1 cellular context compared by ENCODE assay signal in the genomic region with DNA sequence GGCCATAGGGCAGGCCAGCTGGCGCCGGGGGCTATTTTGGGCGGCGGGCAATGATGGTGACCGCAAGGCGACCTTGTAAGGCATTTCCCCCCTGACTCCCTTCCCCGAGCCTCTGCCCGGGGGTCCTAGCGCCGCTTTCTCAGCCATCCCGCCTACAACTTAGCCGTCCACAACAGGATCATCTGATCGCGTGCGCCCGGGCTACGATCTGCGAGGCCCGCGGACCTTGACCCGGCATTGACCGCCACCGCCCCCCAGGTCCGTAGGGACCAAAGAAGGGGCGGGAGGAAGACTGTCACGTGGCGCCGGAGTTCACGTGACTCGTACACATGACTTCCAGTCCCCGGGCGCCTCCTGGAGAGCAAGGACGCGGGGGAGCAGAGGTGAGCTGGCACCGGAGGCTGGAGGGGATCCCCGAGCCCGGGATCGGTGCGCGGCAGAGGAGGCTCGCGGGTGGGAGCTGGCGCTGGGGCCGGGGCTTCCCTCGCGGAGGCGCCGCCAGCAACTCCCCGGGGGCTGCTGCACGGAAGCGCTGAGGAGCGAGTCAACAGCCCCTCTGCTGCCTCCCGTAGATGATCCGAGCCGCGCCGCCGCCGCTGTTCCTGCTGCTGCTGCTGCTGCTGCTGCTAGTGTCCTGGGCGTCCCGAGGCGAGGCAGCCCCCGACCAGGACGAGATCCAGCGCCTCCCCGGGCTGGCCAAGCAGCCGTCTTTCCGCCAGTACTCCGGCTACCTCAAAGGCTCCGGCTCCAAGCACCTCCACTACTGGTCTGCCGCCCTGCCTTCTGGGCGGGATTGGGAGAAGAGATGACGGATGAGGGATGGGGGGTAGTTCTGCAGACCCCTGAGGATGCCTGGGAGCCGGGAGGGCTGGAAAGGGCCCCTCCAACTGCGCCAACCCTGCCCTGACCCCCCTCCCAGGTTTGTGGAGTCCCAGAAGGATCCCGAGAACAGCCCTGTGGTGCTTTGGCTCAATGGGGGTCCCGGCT.
TF ChIP-seq lines count a peak whose summit lies in the region.

A gene (plus strand): TSS at position 339 of the 987 bp plus-strand sequence. CDS start 234 bp downstream, at position 573.
A gene with protein sequence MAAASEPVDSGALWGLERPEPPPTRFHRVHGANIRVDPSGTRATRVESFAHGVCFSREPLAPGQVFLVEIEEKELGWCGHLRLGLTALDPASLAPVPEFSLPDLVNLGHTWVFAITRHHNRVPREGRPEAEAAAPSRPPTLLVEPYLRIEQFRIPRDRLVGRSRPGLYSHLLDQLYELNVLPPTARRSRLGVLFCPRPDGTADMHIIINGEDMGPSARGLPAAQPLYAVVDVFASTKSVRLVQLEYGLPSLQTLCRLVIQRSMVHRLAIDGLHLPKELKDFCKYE (minus strand): TSS at position 212 of the 987 bp plus-strand sequence. CDS start 217 bp downstream, outside the sequence.

TF ChIP-seq in HepG2, 621 proteins besides CTCF, POLR2A, EP300 and RAD21 (continued from another document and continues in another):
- TF ChIP-seq, protein P1, sequence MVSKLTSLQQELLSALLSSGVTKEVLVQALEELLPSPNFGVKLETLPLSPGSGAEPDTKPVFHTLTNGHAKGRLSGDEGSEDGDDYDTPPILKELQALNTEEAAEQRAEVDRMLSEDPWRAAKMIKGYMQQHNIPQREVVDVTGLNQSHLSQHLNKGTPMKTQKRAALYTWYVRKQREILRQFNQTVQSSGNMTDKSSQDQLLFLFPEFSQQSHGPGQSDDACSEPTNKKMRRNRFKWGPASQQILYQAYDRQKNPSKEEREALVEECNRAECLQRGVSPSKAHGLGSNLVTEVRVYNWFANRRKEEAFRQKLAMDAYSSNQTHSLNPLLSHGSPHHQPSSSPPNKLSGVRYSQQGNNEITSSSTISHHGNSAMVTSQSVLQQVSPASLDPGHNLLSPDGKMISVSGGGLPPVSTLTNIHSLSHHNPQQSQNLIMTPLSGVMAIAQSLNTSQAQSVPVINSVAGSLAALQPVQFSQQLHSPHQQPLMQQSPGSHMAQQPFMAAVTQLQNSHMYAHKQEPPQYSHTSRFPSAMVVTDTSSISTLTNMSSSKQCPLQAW (CRISPR knock-in tag; IDR thresholded peaks at IDR 0.05), result peak; percentile 99
- TF ChIP-seq AHR (CRISPR knock-in tag; IDR thresholded peaks at IDR 0.05), result peak; percentile 100
- TF ChIP-seq, protein P2, sequence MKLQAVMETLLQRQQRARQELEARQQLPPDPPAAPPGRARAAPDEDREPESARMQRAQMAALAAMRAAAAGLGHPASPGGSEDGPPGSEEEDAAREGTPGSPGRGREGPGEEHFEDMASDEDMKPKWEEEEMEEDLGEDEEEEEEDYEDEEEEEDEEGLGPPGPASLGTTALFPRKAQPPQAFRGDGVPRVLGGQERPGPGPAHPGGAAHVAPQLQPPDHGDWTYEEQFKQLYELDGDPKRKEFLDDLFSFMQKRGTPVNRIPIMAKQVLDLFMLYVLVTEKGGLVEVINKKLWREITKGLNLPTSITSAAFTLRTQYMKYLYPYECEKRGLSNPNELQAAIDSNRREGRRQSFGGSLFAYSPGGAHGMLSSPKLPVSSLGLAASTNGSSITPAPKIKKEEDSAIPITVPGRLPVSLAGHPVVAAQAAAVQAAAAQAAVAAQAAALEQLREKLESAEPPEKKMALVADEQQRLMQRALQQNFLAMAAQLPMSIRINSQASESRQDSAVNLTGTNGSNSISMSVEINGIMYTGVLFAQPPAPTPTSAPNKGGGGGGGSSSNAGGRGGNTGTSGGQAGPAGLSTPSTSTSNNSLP (IDR thresholded peaks at IDR 0.05; ENCODE audit: low read depth, low read length), result peak; percentile 71; the same call in 1 of the 2 replicates
- TF ChIP-seq, protein P3, sequence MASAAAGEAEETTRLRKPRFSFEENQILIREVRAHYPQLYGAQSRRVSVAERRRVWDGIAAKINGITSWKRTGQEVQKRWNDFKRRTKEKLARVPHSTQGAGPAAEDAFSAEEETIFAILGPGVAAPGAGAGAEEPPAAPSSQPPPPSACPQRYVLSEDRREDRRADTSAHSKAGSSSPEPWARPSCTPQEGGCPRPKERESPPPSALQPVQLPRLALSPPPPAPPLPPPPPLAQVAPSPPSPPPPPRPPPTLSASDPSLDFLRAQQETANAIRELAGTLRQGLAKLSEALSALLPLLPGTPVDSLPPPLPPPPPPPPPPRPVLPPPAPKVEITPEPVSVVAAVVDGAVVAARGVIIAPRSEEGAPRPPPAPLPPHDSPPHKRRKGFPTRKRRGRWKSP (CRISPR knock-in tag; IDR thresholded peaks at IDR 0.05), result peak; percentile 98
- peak; percentile 97; the same call in 1 of the 2 replicates for TF ChIP-seq BRCA1 (CRISPR knock-in tag; IDR thresholded peaks at IDR 0.05)
- TF ChIP-seq TGIF2 (CRISPR knock-in tag; IDR thresholded peaks at IDR 0.05), result peak; percentile 99
- TF ChIP-seq, protein P4, sequence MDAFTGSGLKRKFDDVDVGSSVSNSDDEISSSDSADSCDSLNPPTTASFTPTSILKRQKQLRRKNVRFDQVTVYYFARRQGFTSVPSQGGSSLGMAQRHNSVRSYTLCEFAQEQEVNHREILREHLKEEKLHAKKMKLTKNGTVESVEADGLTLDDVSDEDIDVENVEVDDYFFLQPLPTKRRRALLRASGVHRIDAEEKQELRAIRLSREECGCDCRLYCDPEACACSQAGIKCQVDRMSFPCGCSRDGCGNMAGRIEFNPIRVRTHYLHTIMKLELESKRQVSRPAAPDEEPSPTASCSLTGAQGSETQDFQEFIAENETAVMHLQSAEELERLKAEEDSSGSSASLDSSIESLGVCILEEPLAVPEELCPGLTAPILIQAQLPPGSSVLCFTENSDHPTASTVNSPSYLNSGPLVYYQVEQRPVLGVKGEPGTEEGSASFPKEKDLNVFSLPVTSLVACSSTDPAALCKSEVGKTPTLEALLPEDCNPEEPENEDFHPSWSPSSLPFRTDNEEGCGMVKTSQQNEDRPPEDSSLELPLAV (CRISPR knock-in tag; conservative IDR thresholded peaks at IDR 0.05; ENCODE audit: low read depth), result peak; percentile 94; the same call in 1 of the 2 replicates
- TF ChIP-seq DPF2 (CRISPR knock-in tag; IDR thresholded peaks at IDR 0.05; ENCODE audit: borderline replicate concordance, low read depth), result peak; percentile 76
- peak; percentile 94 for TF ChIP-seq ZNF891 (CRISPR knock-in tag; IDR thresholded peaks at IDR 0.05)
- TF ChIP-seq, protein P5, sequence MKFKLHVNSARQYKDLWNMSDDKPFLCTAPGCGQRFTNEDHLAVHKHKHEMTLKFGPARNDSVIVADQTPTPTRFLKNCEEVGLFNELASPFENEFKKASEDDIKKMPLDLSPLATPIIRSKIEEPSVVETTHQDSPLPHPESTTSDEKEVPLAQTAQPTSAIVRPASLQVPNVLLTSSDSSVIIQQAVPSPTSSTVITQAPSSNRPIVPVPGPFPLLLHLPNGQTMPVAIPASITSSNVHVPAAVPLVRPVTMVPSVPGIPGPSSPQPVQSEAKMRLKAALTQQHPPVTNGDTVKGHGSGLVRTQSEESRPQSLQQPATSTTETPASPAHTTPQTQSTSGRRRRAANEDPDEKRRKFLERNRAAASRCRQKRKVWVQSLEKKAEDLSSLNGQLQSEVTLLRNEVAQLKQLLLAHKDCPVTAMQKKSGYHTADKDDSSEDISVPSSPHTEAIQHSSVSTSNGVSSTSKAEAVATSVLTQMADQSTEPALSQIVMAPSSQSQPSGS (CRISPR knock-in tag; IDR thresholded peaks at IDR 0.05), result peak; percentile 97
- TF ChIP-seq, protein P6, sequence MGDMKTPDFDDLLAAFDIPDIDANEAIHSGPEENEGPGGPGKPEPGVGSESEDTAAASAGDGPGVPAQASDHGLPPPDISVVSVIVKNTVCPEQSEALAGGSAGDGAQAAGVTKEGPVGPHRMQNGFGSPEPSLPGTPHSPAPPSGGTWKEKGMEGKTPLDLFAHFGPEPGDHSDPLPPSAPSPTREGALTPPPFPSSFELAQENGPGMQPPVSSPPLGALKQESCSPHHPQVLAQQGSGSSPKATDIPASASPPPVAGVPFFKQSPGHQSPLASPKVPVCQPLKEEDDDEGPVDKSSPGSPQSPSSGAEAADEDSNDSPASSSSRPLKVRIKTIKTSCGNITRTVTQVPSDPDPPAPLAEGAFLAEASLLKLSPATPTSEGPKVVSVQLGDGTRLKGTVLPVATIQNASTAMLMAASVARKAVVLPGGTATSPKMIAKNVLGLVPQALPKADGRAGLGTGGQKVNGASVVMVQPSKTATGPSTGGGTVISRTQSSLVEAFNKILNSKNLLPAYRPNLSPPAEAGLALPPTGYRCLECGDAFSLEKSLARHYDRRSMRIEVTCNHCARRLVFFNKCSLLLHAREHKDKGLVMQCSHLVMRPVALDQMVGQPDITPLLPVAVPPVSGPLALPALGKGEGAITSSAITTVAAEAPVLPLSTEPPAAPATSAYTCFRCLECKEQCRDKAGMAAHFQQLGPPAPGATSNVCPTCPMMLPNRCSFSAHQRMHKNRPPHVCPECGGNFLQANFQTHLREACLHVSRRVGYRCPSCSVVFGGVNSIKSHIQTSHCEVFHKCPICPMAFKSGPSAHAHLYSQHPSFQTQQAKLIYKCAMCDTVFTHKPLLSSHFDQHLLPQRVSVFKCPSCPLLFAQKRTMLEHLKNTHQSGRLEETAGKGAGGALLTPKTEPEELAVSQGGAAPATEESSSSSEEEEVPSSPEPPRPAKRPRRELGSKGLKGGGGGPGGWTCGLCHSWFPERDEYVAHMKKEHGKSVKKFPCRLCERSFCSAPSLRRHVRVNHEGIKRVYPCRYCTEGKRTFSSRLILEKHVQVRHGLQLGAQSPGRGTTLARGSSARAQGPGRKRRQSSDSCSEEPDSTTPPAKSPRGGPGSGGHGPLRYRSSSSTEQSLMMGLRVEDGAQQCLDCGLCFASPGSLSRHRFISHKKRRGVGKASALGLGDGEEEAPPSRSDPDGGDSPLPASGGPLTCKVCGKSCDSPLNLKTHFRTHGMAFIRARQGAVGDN (CRISPR knock-in tag; IDR thresholded peaks at IDR 0.05), result peak; percentile 95
- TF ChIP-seq ZNF282 (IDR thresholded peaks at IDR 0.05; ENCODE audit: partially characterized antibody), result no peak
- TF ChIP-seq BORCS8-MEF2B (CRISPR knock-in tag; IDR thresholded peaks at IDR 0.05), result peak; percentile 100
- 0 out of 2 replicates have a peak, but pooled peaks have one; percentile 48 for TF ChIP-seq ZNF577 (CRISPR knock-in tag; IDR thresholded peaks at IDR 0.05; ENCODE audit: borderline replicate concordance, low read depth)
- TF ChIP-seq ZNF644 (CRISPR knock-in tag; IDR thresholded peaks at IDR 0.05; ENCODE audit: low read depth), result no peak; the same call in 1 of the 2 replicates
- TF ChIP-seq NR3C1 (CRISPR knock-in tag; IDR thresholded peaks at IDR 0.05), result no peak
- TF ChIP-seq EED (CRISPR knock-in tag; IDR thresholded peaks at IDR 0.05), result peak; percentile 96
- TF ChIP-seq SIN3B (IDR thresholded peaks at IDR 0.05; ENCODE audit: low read length), result peak; percentile 100
- peak; percentile 98 for TF ChIP-seq ZNF749 (CRISPR knock-in tag; IDR thresholded peaks at IDR 0.05; ENCODE audit: borderline replicate concordance)
- TF ChIP-seq SRSF9 (IDR thresholded peaks at IDR 0.05; ENCODE audit: borderline replicate concordance, insufficient read depth, low read depth, low read length, poor library complexity, severe bottlenecking), result no peak
- TF ChIP-seq EHMT2 (IDR thresholded peaks at IDR 0.05; ENCODE audit: borderline replicate concordance, low read depth, low read length), result peak; percentile 42; the same call in 1 of the 2 replicates
- TF ChIP-seq SP2 (CRISPR knock-in tag; IDR thresholded peaks at IDR 0.05), result peak; percentile 83
- peak; percentile 95; the same call in 1 of the 2 replicates for TF ChIP-seq ZNF598 (CRISPR knock-in tag; IDR thresholded peaks at IDR 0.05; ENCODE audit: borderline replicate concordance)
- TF ChIP-seq MAFG (CRISPR knock-in tag; IDR thresholded peaks at IDR 0.05), result no peak
- TF ChIP-seq, protein P7, sequence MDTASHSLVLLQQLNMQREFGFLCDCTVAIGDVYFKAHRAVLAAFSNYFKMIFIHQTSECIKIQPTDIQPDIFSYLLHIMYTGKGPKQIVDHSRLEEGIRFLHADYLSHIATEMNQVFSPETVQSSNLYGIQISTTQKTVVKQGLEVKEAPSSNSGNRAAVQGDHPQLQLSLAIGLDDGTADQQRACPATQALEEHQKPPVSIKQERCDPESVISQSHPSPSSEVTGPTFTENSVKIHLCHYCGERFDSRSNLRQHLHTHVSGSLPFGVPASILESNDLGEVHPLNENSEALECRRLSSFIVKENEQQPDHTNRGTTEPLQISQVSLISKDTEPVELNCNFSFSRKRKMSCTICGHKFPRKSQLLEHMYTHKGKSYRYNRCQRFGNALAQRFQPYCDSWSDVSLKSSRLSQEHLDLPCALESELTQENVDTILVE (CRISPR knock-in tag; IDR thresholded peaks at IDR 0.05), result peak; percentile 98
- TF ChIP-seq, protein P8, sequence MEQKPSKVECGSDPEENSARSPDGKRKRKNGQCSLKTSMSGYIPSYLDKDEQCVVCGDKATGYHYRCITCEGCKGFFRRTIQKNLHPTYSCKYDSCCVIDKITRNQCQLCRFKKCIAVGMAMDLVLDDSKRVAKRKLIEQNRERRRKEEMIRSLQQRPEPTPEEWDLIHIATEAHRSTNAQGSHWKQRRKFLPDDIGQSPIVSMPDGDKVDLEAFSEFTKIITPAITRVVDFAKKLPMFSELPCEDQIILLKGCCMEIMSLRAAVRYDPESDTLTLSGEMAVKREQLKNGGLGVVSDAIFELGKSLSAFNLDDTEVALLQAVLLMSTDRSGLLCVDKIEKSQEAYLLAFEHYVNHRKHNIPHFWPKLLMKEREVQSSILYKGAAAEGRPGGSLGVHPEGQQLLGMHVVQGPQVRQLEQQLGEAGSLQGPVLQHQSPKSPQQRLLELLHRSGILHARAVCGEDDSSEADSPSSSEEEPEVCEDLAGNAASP (CRISPR knock-in tag; IDR thresholded peaks at IDR 0.05; ENCODE audit: borderline replicate concordance), result peak; percentile 98
- TF ChIP-seq RARG (CRISPR knock-in tag; IDR thresholded peaks at IDR 0.05; ENCODE audit: low read depth), result peak; percentile 99
- TF ChIP-seq ZNF605 (CRISPR knock-in tag; IDR thresholded peaks at IDR 0.05), result peak; percentile 100
- TF ChIP-seq ZBTB7B (CRISPR knock-in tag; IDR thresholded peaks at IDR 0.05), result peak; percentile 99
- no peak for TF ChIP-seq SRSF4 (IDR thresholded peaks at IDR 0.05; ENCODE audit: low read depth, low read length, poor library complexity, severe bottlenecking)
- TF ChIP-seq, protein P9, sequence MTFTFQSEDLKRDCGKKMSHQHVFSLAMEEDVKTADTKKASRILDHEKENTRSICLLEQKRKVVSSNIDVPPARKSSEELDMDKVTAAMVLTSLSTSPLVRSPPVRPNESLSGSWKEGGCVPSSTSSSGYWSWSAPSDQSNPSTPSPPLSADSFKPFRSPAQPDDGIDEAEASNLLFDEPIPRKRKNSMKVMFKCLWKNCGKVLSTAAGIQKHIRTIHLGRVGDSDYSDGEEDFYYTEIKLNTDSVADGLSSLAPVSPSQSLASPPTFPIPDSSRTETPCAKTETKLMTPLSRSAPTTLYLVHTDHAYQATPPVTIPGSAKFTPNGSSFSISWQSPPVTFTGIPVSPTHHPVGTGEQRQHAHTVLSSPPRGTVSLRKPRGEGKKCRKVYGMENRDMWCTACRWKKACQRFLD (CRISPR knock-in tag; IDR thresholded peaks at IDR 0.05; ENCODE audit: borderline replicate concordance), result peak; percentile 96
- TF ChIP-seq FOXK1 (CRISPR knock-in tag; IDR thresholded peaks at IDR 0.05; ENCODE audit: borderline replicate concordance, low read depth), result peak; percentile 99
- TF ChIP-seq, protein P10, sequence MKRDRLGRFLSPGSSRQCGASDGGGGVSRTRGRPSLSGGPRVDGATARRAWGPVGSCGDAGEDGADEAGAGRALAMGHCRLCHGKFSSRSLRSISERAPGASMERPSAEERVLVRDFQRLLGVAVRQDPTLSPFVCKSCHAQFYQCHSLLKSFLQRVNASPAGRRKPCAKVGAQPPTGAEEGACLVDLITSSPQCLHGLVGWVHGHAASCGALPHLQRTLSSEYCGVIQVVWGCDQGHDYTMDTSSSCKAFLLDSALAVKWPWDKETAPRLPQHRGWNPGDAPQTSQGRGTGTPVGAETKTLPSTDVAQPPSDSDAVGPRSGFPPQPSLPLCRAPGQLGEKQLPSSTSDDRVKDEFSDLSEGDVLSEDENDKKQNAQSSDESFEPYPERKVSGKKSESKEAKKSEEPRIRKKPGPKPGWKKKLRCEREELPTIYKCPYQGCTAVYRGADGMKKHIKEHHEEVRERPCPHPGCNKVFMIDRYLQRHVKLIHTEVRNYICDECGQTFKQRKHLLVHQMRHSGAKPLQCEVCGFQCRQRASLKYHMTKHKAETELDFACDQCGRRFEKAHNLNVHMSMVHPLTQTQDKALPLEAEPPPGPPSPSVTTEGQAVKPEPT (CRISPR knock-in tag; IDR thresholded peaks at IDR 0.05; ENCODE audit: low read depth), result peak; percentile 98
